ENCODE assay signal across 24 cellular contexts in genomic region chr16:31780342-31780741, GRCh38.
"Had no signal": no experiment of that assay in that cellular context is flagged by ENCODE, and none has a peak within 500 bp of the region (broad histone marks: within the 10 kb centered on the region; RNA-seq: fewer than 3 reads in every experiment).

No MANE protein-coding gene starts in this region.

- FAIRE-seq: colon, endothelial cell of umbilical vein, frontal cortex, kidney had no signal

- H3K4me2 ChIP-seq: hepatocyte had no signal

- H3K27me3 ChIP-seq: dorsolateral prefrontal cortex, esophagus muscularis mucosa, foreskin keratinocyte, gastroesophageal sphincter, heart left ventricle, hepatocyte had no signal

- H3K4me1 ChIP-seq: esophagus muscularis mucosa, foreskin keratinocyte, gastroesophageal sphincter, heart left ventricle, left ventricle myocardium inferior, lower lobe of right lung had no signal

- H3K36me3 ChIP-seq: esophagus muscularis mucosa, gastroesophageal sphincter, lower lobe of right lung had no signal

- DNase-seq: dermis blood vessel endothelial cell; dorsolateral prefrontal cortex; effector CD4-positive, alpha-beta T cell; effector memory CD4-positive, alpha-beta T cell; foreskin keratinocyte; heart left ventricle; hypothalamus; immature natural killer cell; islet precursor cell; kidney; kidney glomerular epithelial cell; left colon; left ventricle myocardium inferior; lower lobe of right lung; mesenchymal stem cell; mucosa of descending colon had no signal

- H3K4me3 ChIP-seq: coronary artery, dorsolateral prefrontal cortex, esophagus muscularis mucosa, gastroesophageal sphincter, heart left ventricle, hepatocyte, left ventricle myocardium inferior, lower lobe of right lung, mucosa of descending colon had no signal

- H2AFZ ChIP-seq: hepatocyte had no signal

- H3K27ac ChIP-seq: coronary artery, dorsolateral prefrontal cortex, esophagus muscularis mucosa, foreskin keratinocyte, gastroesophageal sphincter, heart left ventricle, hepatocyte, left ventricle myocardium inferior, lower lobe of right lung had no signal

- ATAC-seq: foreskin keratinocyte, gastroesophageal sphincter, heart left ventricle, left colon, left lobe of liver, lower lobe of right lung, mucosa of descending colon had no signal

- H3K79me2 ChIP-seq: hepatocyte had no signal
